15 cellular contexts compared by ENCODE assay signal in genomic region chr5:125190232-125191051, GRCh38.
DNase-seq lines count a peak whose midpoint lies in the region; ATAC-seq and TF ChIP-seq lines count a peak whose summit lies in the region.
"Had no signal": no experiment of that assay in that cellular context is flagged by ENCODE, and none has a peak within 500 bp of the region (broad histone marks: within the 10 kb centered on the region; RNA-seq: fewer than 3 reads in every experiment).

No MANE protein-coding gene starts in this region.

- H3K4me1 ChIP-seq in uterus = no peaks in the 10 kb centered on the region
- H3K4me1 ChIP-seq: lower lobe of right lung had no signal

- H3K27ac Mint-ChIP-seq in stimulated activated naive B cell treated with anti-CD40 and anti-IgM and Interleukin-4, amounts not matched to agents 10 μg/mL and 1 μg/mL and 100 μg/mL, for 72 hours = peak overlapping the region; percentile 28
- H3K27ac Mint-ChIP-seq in Calu3 (ENCODE audit: unreplicated experiment) = no peak overlapping the region
- H3K27ac Mint-ChIP-seq: activated naive CD4-positive, alpha-beta T cell treated with anti-CD3 and anti-CD28 coated beads, Interleukin-2, amount 50 U/mL, for 72 hours; dendritic cell treated with granulocyte-macrophage colony-stimulating factor and Interleukin-4, amounts not matched to agents 40 ng/mL and 50 ng/mL, for 4 days had no signal

- no peaks in the 10 kb centered on the region for H3K9me3 Mint-ChIP-seq in stimulated activated naive B cell treated with anti-CD40 and anti-IgM and Interleukin-4, amounts not matched to agents 10 μg/mL and 1 μg/mL and 100 μg/mL, for 72 hours
- no peaks in the 10 kb centered on the region for H3K9me3 Mint-ChIP-seq in Calu3 (ENCODE audit: low read depth, unreplicated experiment)
- H3K9me3 Mint-ChIP-seq: dendritic cell treated with granulocyte-macrophage colony-stimulating factor and Interleukin-4, amounts not matched to agents 40 ng/mL and 50 ng/mL, for 4 days had no signal

- no peak overlapping the region for H3K4me3 ChIP-seq in uterus
- H3K4me3 ChIP-seq: lower lobe of right lung had no signal

- DNase-seq in NCI-H748 (lab: John Stamatoyannopoulos, UW; ENCODE audit: unreplicated experiment) = peak; percentile 48
- no peak for DNase-seq in NCI-H748 treated with DMSO at 0.1 percent for 48 hours (lab: John Stamatoyannopoulos, UW)
- peak; percentile 15 to 50 for DNase-seq in NCI-H526 (lab: John Stamatoyannopoulos, UW)
- DNase-seq in fibroblast of gingiva (ENCODE audit: low read depth) = peak; percentile 76
- no peak for DNase-seq in stimulated activated naive B cell treated with anti-CD40 and anti-IgM and Interleukin-4, amounts not matched to agents 10 μg/mL and 1 μg/mL and 100 μg/mL, for 72 hours
- no peak for DNase-seq in medulla oblongata (ENCODE audit: extremely low spot score)
- DNase-seq in uterus = no peak
- DNase-seq in Calu3 = no peak
- DNase-seq: activated CD4-positive, alpha-beta T cell treated with anti-CD3 and anti-CD28 coated beads, Interleukin-2, amount 50 U/mL, for 1 hour; lower lobe of right lung; NCI-H446 treated with DMSO at 0.1 percent for 48 hours; retina; SW 1271 had no signal

- TF ChIP-seq POLR2A in uterus (IDR thresholded peaks at IDR 0.05) = no peak

- ATAC-seq in stimulated activated naive B cell treated with anti-CD40 and anti-IgM and Interleukin-4, amounts not matched to agents 10 μg/mL and 1 μg/mL and 100 μg/mL, for 72 hours (replicated peaks) = no peak
- ATAC-seq: activated naive CD4-positive, alpha-beta T cell treated with anti-CD3 and anti-CD28 coated beads, Interleukin-2, amount 50 U/mL, for 72 hours; lower lobe of right lung had no signal

- H3K27me3 Mint-ChIP-seq in stimulated activated naive B cell treated with anti-CD40 and anti-IgM and Interleukin-4, amounts not matched to agents 10 μg/mL and 1 μg/mL and 100 μg/mL, for 72 hours = peaks cover 4 to 5% of the 10 kb centered on the region in 2 donors
- no peaks in the 10 kb centered on the region for H3K27me3 Mint-ChIP-seq in Calu3 (ENCODE audit: unreplicated experiment)
- H3K27me3 Mint-ChIP-seq: dendritic cell treated with granulocyte-macrophage colony-stimulating factor and Interleukin-4, amounts not matched to agents 40 ng/mL and 50 ng/mL, for 4 days had no signal

- no peaks in the 10 kb centered on the region for H3K36me3 Mint-ChIP-seq in stimulated activated naive B cell treated with anti-CD40 and anti-IgM and Interleukin-4, amounts not matched to agents 10 μg/mL and 1 μg/mL and 100 μg/mL, for 72 hours
- H3K36me3 Mint-ChIP-seq in Calu3 (ENCODE audit: insufficient read depth, unreplicated experiment) = no peaks in the 10 kb centered on the region
- H3K36me3 Mint-ChIP-seq: activated naive CD4-positive, alpha-beta T cell treated with anti-CD3 and anti-CD28 coated beads, Interleukin-2, amount 50 U/mL, for 72 hours had no signal

- H3K4me1 Mint-ChIP-seq in stimulated activated naive B cell treated with anti-CD40 and anti-IgM and Interleukin-4, amounts not matched to agents 10 μg/mL and 1 μg/mL and 100 μg/mL, for 72 hours = peaks cover 22 to 37% of the 10 kb centered on the region in 2 donors
- H3K4me1 Mint-ChIP-seq in Calu3 (ENCODE audit: low read depth, unreplicated experiment) = no peaks in the 10 kb centered on the region

- TF ChIP-seq CTCF in uterus (IDR thresholded peaks at IDR 0.05) (no peak), Calu3 (IDR thresholded peaks at IDR 0.05; ENCODE audit: unreplicated experiment) (no peak)

- CTCF ChIA-PET in Calu3 (lab: Charles Lee) = interaction anchor here (1.4 kb wide), 1 partner anchor 10 kb away, joined by 3 read pairs; no protein-coding TSS in a partner anchor

- no peaks in the 10 kb centered on the region for H3K36me3 ChIP-seq in uterus
- H3K36me3 ChIP-seq: lower lobe of right lung had no signal

- H3K27me3 ChIP-seq in uterus = no peaks in the 10 kb centered on the region

- intact Hi-C loops in uterus (cut with DNase I; ENCODE audit: low total_unique reads) = no loop called here
- intact Hi-C loops in Calu3 (cut with micrococcal nuclease; ENCODE audit: unreplicated experiment) = no loop called here

- no peaks in the 10 kb centered on the region for H3K9me3 ChIP-seq in uterus
- H3K9me3 ChIP-seq: lower lobe of right lung had no signal

- BruUV-seq in Calu3 (replicated peaks; lab: Mats Ljungman, UMichigan) = no TSS peak

- H3K4me3 Mint-ChIP-seq in stimulated activated naive B cell treated with anti-CD40 and anti-IgM and Interleukin-4, amounts not matched to agents 10 μg/mL and 1 μg/mL and 100 μg/mL, for 72 hours = no peak overlapping the region
- no peak overlapping the region for H3K4me3 Mint-ChIP-seq in Calu3 (ENCODE audit: low read depth, unreplicated experiment)
- H3K4me3 Mint-ChIP-seq: dendritic cell treated with granulocyte-macrophage colony-stimulating factor and Interleukin-4, amounts not matched to agents 40 ng/mL and 50 ng/mL, for 4 days had no signal

- H3K27ac ChIP-seq in uterus = no peak overlapping the region
- H3K27ac ChIP-seq: lower lobe of right lung had no signal

Comparison
In these comparisons a context has a peak if more than half of its experiments do, and no peak if none do; other contexts are left out.
1. DNase-seq: peak in NCI-H748 (single experiment), NCI-H526 (2 of 2) and fibroblast of gingiva (single experiment); none in NCI-H748 treated with DMSO at 0.1 percent for 48 hours (single experiment), stimulated activated naive B cell treated with anti-CD40 and anti-IgM and Interleukin-4, amounts not matched to agents 10 μg/mL and 1 μg/mL and 100 μg/mL, for 72 hours (single experiment), medulla oblongata (single experiment), uterus (0 of 2) and Calu3 (single experiment).